35 cellular contexts compared by ENCODE assay signal in the genomic region with DNA sequence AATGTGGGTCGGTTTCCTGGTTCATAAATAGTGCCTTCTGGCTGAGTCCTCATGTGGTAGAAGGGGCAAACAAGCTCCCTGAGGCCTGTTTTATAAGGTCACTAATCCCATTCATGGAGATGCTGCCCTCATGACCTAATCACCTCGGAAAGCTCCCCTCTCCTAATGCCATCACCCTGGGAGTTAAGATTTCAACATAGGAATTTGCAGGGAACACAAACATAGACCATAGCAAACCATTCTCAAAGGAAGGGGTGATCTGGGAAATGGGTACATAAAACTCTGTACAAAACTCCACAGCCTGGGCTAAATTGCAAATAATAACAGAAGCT.
"Had no signal": no experiment of that assay in that cellular context is flagged by ENCODE, and none has a peak within 500 bp of the region (broad histone marks: within the 10 kb centered on the region; RNA-seq: fewer than 3 reads in every experiment).

No MANE protein-coding gene starts in this region.

- H3K9me3 ChIP-seq: SJSA1 had no signal

- H3K27ac ChIP-seq: brain microvascular endothelial cell, KMS-11, SJSA1, WERI-Rb-1 had no signal

- H3K27me3 ChIP-seq: brain microvascular endothelial cell, SJSA1 had no signal

- H3K9ac ChIP-seq: KMS-11 had no signal

- H3K36me3 ChIP-seq: brain microvascular endothelial cell, SJSA1, WERI-Rb-1 had no signal

- H3K4me1 ChIP-seq: SJSA1 had no signal

- H3K4me2 ChIP-seq: KMS-11 had no signal

- DNase-seq: activated CD4-positive, alpha-beta memory T cell treated with anti-CD3 and anti-CD28 coated beads, Interleukin-2, amount 10 ng/mL, durations not matched to agents 7 days and 5 days; activated CD4-positive, alpha-beta T cell treated with anti-CD3 and anti-CD28 coated beads for 1 hour; activated CD4-positive, alpha-beta T cell treated with anti-CD3 and anti-CD28 coated beads for 48 hours; activated CD4-positive, CD25-positive, alpha-beta regulatory T cell; activated CD8-positive, alpha-beta memory T cell treated with anti-CD3 and anti-CD28 coated beads for 24 hours; activated CD8-positive, alpha-beta memory T cell treated with anti-CD3 and anti-CD28 coated beads, Interleukin-2, amount 10 ng/mL, durations not matched to agents 7 days and 5 days; activated CD8-positive, alpha-beta memory T cell treated with anti-CD3 and anti-CD28 coated beads, Interleukin-2, amount 50 U/mL, for 48 hours; activated effector memory CD4-positive, alpha-beta T cell treated with Interleukin-2 at 50 U/mL for 16 hours; activated naive CD4-positive, alpha-beta T cell; activated naive CD4-positive, alpha-beta T cell treated with anti-CD3 and anti-CD28 coated beads, Interleukin-2, amount 50 U/mL, for 16 hours; activated naive CD8-positive, alpha-beta T cell treated with anti-CD3 and anti-CD28 coated beads for 36 hours; activated T-cell treated with anti-CD3 and anti-CD28 coated beads, Interleukin-2, amount 50 U/mL, for 48 hours; amniotic stem cell; brain microvascular endothelial cell; central memory CD4-positive, alpha-beta T cell; NCI-H1092 treated with DMSO at 0.1 percent for 48 hours; NCI-H1417; NCI-H146; NCI-H187; NCI-H2029 treated with DMSO at 0.1 percent for 48 hours; NCI-H2107; NCI-H2171; NCI-H2227 treated with DMSO at 0.1 percent for 48 hours; NCI-H446; NCI-H510A treated with DMSO at 0.1 percent for 48 hours; NCI-H526 treated with DMSO at 0.1 percent for 48 hours; NCI-H774; SHP77 treated with DMSO at 0.1 percent for 48 hours; SW 1271; T-helper 1 cell; T-helper 2 cell; T-helper 9 cell; WERI-Rb-1 had no signal

- H3K4me3 ChIP-seq: SJSA1 had no signal
